In genomic region chr22:33470456-33470855, GRCh38 we compare ENCODE assay signal across 1 cellular context.
A peak's percentile ranks its signal among the peaks of the same experiment; 100 is the strongest.
TF ChIP-seq lines count a peak whose summit lies in the region.

No MANE protein-coding gene starts in this region.

TF ChIP-seq in HepG2, 621 proteins besides CTCF, POLR2A, EP300 and RAD21 (continued from another document and continues in another):
- TF ChIP-seq ZNF616 (CRISPR knock-in tag; IDR thresholded peaks at IDR 0.05; ENCODE audit: low read depth) (0 out of 2 replicates have a peak, but pooled peaks have one; percentile 25), ZNF883 (CRISPR knock-in tag; IDR thresholded peaks at IDR 0.05; ENCODE audit: not compliant biosample characterization) (no peak), RARA (CRISPR knock-in tag; IDR thresholded peaks at IDR 0.05) (peak; percentile 84), PAXIP1 (CRISPR knock-in tag; conservative IDR thresholded peaks at IDR 0.05) (peak; percentile 70), CBX1 (IDR thresholded peaks at IDR 0.05; ENCODE audit: low read depth) (no peak), ZNF569 (CRISPR knock-in tag; IDR thresholded peaks at IDR 0.05; ENCODE audit: borderline replicate concordance) (no peak), IRF2 (CRISPR knock-in tag; IDR thresholded peaks at IDR 0.05) (0 out of 2 replicates have a peak, but pooled peaks have one; percentile 40), IKZF5 (CRISPR knock-in tag; IDR thresholded peaks at IDR 0.05) (0 out of 2 replicates have a peak, but pooled peaks have one; percentile 28), ZNF354B (CRISPR knock-in tag; IDR thresholded peaks at IDR 0.05) (no peak), TOPORS (CRISPR knock-in tag; IDR thresholded peaks at IDR 0.05) (no peak), SPEN (CRISPR knock-in tag; IDR thresholded peaks at IDR 0.05; ENCODE audit: low read depth) (0 out of 2 replicates have a peak, but pooled peaks have one; percentile 26), MAFG (CRISPR knock-in tag; IDR thresholded peaks at IDR 0.05) (no peak), ELF1 (CRISPR knock-in tag; IDR thresholded peaks at IDR 0.05) (peak; percentile 43; the same call in 1 of the 2 replicates), MAX (IDR thresholded peaks at IDR 0.05) (peak; percentile 79; the same call in 1 of the 2 replicates), ZNF615 (CRISPR knock-in tag; IDR thresholded peaks at IDR 0.05; ENCODE audit: borderline replicate concordance) (no peak), SRSF9 (IDR thresholded peaks at IDR 0.05; ENCODE audit: borderline replicate concordance, insufficient read depth, low read depth, low read length, poor library complexity, severe bottlenecking) (no peak), ZNF878 (CRISPR knock-in tag; IDR thresholded peaks at IDR 0.05) (0 out of 2 replicates have a peak, but pooled peaks have one; percentile 34), KDM6A (CRISPR knock-in tag; IDR thresholded peaks at IDR 0.05; ENCODE audit: low read depth) (peak; percentile 67; the same call in 1 of the 2 replicates), HDAC6 (IDR thresholded peaks at IDR 0.05; ENCODE audit: low read depth, low read length) (no peak), ZNF816 (CRISPR knock-in tag; IDR thresholded peaks at IDR 0.05; ENCODE audit: borderline replicate concordance) (peak; percentile 86), DMAP1 (CRISPR knock-in tag; IDR thresholded peaks at IDR 0.05) (no peak), CENPT (CRISPR knock-in tag; IDR thresholded peaks at IDR 0.05; ENCODE audit: low read depth) (no peak), THAP8 (CRISPR knock-in tag; IDR thresholded peaks at IDR 0.05; ENCODE audit: borderline replicate concordance) (no peak), ZNF33A (CRISPR knock-in tag; IDR thresholded peaks at IDR 0.05; ENCODE audit: borderline replicate concordance) (no peak), SOX13 (IDR thresholded peaks at IDR 0.05) (no peak), SOX13 (CRISPR knock-in tag; conservative IDR thresholded peaks at IDR 0.05 in 1 of 2, IDR thresholded peaks at IDR 0.05 in 1 of 2) (0 out of 4 replicates have a peak, but pooled peaks of 1 of the 2 experiments have one; percentile 10), NR2F1 (CRISPR knock-in tag; IDR thresholded peaks at IDR 0.05) (0 out of 4 replicates have a peak, but pooled peaks of 1 of the 2 experiments have one; percentile 21), RNF2 (conservative IDR thresholded peaks at IDR 0.05; ENCODE audit: low read depth) (no peak), ZNF142 (CRISPR knock-in tag; IDR thresholded peaks at IDR 0.05) (no peak), ZFP62 (CRISPR knock-in tag; IDR thresholded peaks at IDR 0.05) (no peak), ZNF746 (CRISPR knock-in tag; IDR thresholded peaks at IDR 0.05) (no peak), CHD4 (IDR thresholded peaks at IDR 0.05; ENCODE audit: borderline replicate concordance, low read length) (no peak), GABPB1 (CRISPR knock-in tag; IDR thresholded peaks at IDR 0.05) (peak; percentile 53; the same call in 1 of the 2 replicates), SALL1 (CRISPR knock-in tag; IDR thresholded peaks at IDR 0.05) (peak; percentile 82), SAFB2 (CRISPR knock-in tag; IDR thresholded peaks at IDR 0.05; ENCODE audit: borderline replicate concordance, low read depth) (no peak), GABPA (IDR thresholded peaks at IDR 0.05; ENCODE audit: low read depth, low read length) (no peak), GABPA (CRISPR knock-in tag; IDR thresholded peaks at IDR 0.05; ENCODE audit: low read depth) (peak; percentile 62)
- TF ChIP-seq, protein P1, sequence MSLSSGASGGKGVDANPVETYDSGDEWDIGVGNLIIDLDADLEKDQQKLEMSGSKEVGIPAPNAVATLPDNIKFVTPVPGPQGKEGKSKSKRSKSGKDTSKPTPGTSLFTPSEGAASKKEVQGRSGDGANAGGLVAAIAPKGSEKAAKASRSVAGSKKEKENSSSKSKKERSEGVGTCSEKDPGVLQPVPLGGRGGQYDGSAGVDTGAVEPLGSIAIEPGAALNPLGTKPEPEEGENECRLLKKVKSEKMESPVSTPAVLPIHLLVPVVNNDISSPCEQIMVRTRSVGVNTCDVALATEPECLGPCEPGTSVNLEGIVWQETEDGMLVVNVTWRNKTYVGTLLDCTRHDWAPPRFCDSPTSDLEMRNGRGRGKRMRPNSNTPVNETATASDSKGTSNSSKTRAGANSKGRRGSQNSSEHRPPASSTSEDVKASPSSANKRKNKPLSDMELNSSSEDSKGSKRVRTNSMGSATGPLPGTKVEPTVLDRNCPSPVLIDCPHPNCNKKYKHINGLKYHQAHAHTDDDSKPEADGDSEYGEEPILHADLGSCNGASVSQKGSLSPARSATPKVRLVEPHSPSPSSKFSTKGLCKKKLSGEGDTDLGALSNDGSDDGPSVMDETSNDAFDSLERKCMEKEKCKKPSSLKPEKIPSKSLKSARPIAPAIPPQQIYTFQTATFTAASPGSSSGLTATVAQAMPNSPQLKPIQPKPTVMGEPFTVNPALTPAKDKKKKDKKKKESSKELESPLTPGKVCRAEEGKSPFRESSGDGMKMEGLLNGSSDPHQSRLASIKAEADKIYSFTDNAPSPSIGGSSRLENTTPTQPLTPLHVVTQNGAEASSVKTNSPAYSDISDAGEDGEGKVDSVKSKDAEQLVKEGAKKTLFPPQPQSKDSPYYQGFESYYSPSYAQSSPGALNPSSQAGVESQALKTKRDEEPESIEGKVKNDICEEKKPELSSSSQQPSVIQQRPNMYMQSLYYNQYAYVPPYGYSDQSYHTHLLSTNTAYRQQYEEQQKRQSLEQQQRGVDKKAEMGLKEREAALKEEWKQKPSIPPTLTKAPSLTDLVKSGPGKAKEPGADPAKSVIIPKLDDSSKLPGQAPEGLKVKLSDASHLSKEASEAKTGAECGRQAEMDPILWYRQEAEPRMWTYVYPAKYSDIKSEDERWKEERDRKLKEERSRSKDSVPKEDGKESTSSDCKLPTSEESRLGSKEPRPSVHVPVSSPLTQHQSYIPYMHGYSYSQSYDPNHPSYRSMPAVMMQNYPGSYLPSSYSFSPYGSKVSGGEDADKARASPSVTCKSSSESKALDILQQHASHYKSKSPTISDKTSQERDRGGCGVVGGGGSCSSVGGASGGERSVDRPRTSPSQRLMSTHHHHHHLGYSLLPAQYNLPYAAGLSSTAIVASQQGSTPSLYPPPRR (CRISPR knock-in tag; IDR thresholded peaks at IDR 0.05; ENCODE audit: borderline replicate concordance): 0 out of 2 replicates have a peak, but pooled peaks have one; percentile 33
- TF ChIP-seq, protein P2, sequence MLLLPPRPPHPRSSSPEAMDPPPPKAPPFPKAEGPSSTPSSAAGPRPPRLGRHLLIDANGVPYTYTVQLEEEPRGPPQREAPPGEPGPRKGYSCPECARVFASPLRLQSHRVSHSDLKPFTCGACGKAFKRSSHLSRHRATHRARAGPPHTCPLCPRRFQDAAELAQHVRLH (CRISPR knock-in tag; IDR thresholded peaks at IDR 0.05; ENCODE audit: borderline replicate concordance, low read depth): 0 out of 2 replicates have a peak, but pooled peaks have one; percentile 24
- TF ChIP-seq, protein P3, sequence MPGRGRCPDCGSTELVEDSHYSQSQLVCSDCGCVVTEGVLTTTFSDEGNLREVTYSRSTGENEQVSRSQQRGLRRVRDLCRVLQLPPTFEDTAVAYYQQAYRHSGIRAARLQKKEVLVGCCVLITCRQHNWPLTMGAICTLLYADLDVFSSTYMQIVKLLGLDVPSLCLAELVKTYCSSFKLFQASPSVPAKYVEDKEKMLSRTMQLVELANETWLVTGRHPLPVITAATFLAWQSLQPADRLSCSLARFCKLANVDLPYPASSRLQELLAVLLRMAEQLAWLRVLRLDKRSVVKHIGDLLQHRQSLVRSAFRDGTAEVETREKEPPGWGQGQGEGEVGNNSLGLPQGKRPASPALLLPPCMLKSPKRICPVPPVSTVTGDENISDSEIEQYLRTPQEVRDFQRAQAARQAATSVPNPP (CRISPR knock-in tag; IDR thresholded peaks at IDR 0.05): no peak
- TF ChIP-seq, protein P4, sequence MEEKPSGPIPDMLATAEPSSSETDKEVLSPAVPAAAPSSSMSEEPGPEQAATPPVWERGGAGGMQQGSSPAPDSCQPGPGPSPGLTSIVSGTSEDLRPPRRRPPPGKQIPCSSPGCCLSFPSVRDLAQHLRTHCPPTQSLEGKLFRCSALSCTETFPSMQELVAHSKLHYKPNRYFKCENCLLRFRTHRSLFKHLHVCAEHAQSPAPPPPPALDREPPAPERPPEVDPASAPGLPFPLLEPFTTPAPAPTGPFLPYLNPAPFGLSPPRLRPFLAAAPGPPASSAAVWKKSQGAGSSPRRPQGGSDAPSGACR (CRISPR knock-in tag; IDR thresholded peaks at IDR 0.05): no peak
